Comparison of ENCODE assay signal across 8 cellular contexts in the genomic region with DNA sequence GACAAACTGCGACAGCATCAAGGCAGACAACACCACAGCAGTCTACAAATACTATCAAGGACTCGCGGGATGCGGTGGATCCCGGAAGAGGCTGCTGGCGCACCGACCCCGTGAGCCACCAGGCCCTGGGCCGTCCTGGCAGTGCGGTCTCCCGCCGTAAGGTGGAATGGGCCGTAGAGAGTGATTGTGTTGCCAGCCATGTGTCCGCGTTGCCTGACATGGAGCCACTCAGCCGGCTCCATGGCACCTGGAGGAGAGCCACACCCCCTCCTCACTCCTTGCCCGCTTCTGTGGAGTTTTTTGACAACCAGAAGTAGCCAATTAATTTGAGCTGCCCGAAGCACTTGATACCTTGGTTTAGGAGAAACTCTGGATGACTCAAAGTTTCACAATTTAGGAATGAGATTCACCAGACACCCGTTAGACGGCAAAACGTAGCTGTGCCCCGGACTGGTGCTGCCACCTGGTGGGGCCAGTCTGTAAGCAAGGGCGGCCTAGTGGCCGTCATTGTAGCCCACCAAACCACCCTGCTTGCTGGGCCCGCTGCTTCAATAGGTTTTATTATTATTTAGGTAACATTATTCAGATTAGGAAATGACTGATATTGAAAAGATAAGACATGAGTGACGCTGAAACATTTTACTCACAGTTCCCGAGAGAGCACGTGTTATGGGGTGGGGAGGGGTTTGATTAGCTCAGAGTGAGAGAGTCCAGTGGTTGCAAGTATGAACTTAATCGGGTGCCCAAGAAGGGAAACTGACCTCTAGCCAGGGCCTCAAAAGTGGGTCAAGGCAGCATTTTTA. TPM values are rescaled to one million over a fixed set of nuclear protein-coding genes. Genes with fewer than 3 reads are reported as not detected.
DNase-seq lines count a peak whose midpoint lies in the region; ATAC-seq and TF ChIP-seq lines count a peak whose summit lies in the region.

No MANE protein-coding gene starts in this region.

- peak overlapping the region; percentile 88 for H2AFZ ChIP-seq in Karpas-422 (ENCODE audit: low read length)

- ATAC-seq in GM21737 (IDR thresholded peaks at IDR 0.05; ENCODE audit: unreplicated experiment) (peak; percentile 70), heart left ventricle (peak in 3 of 4 donors; percentile 70 to 81 (median 75))
- peak; percentile 80 for ATAC-seq in activated naive CD8-positive, alpha-beta T cell treated with anti-CD3 and anti-CD28 coated beads, Interleukin-2, amount 10 ng/mL, durations not matched to agents 7 days and 5 days (ENCODE audit: low read depth)

- TF ChIP-seq POLR2A in heart left ventricle (IDR thresholded peaks at IDR 0.05): no peak

- H3K4me1 Mint-ChIP-seq in activated naive CD8-positive, alpha-beta T cell treated with anti-CD3 and anti-CD28 coated beads, Interleukin-2, amount 10 ng/mL, durations not matched to agents 7 days and 5 days: peaks cover 4% of the 10 kb centered on the region

- TF ChIP-seq CTCF in heart left ventricle (IDR thresholded peaks at IDR 0.05): peak; percentile 85 to 99 (median 90)

- peak overlapping the region; percentile 28 for H3K4me3 Mint-ChIP-seq in activated naive CD8-positive, alpha-beta T cell treated with anti-CD3 and anti-CD28 coated beads, Interleukin-2, amount 10 ng/mL, durations not matched to agents 7 days and 5 days

- no peaks in the 10 kb centered on the region for H3K79me2 ChIP-seq in Karpas-422 (ENCODE audit: low read length)

- no peak overlapping the region for H3K27ac Mint-ChIP-seq in activated naive CD8-positive, alpha-beta T cell treated with anti-CD3 and anti-CD28 coated beads, Interleukin-2, amount 10 ng/mL, durations not matched to agents 7 days and 5 days

- no peaks in the 10 kb centered on the region for H4K20me1 ChIP-seq in Karpas-422 (ENCODE audit: insufficient read depth, low read depth, low read length)

- H3K4me1 ChIP-seq in Karpas-422 (ENCODE audit: low read length) (peaks cover 13% of the 10 kb centered on the region), heart left ventricle (peaks cover 0 to 8% (median 3%) of the 10 kb centered on the region in 12 donors)

- H3K36me3 ChIP-seq in Karpas-422 (ENCODE audit: insufficient read depth, low read length) (no peaks in the 10 kb centered on the region), heart left ventricle (no peaks in the 10 kb centered on the region)

- intact Hi-C loops in heart left ventricle (cut with DNase I): loop anchor here (2.0 to 10.0 kb wide), 10 partner anchors 148 to 448 kb away; a partner anchor contains a TSS

- H3K9me3 ChIP-seq in Karpas-422 (ENCODE audit: low read length) (no peaks in the 10 kb centered on the region), heart left ventricle (no peaks in the 10 kb centered on the region)

- no peaks in the 10 kb centered on the region for H3K36me3 Mint-ChIP-seq in activated naive CD8-positive, alpha-beta T cell treated with anti-CD3 and anti-CD28 coated beads, Interleukin-2, amount 10 ng/mL, durations not matched to agents 7 days and 5 days

- POLR2A ChIA-PET in activated naive CD8-positive, alpha-beta T cell treated with anti-CD3 and anti-CD28 coated beads, Interleukin-2, amount 10 ng/mL, durations not matched to agents 7 days and 5 days (lab: Charles Lee): no interaction called here

- H3K27ac ChIP-seq in Karpas-422 (ENCODE audit: low read length) (no peak overlapping the region), heart left ventricle (no peak overlapping the region)

- WGBS in heart left ventricle, 4 donors: 21 to 29% (median 24%) methylated on average over 29 of the region's 29 CpGs

- H3K9ac ChIP-seq in Karpas-422 (ENCODE audit: low read length): no peak overlapping the region; the same call in 1 of the 2 replicates

- no peaks in the 10 kb centered on the region for H3K9me2 ChIP-seq in Karpas-422 (replicated peaks; ENCODE audit: insufficient read depth, low read length)

- DNase-seq in GDM1 (lab: John Stamatoyannopoulos, UW): peak; percentile 37
- peak; percentile 88 for DNase-seq in Karpas-422
- DNase-seq in SW 1271 (lab: John Stamatoyannopoulos, UW): peak; percentile 15 to 67
- peak; percentile 81 for DNase-seq in activated naive CD8-positive, alpha-beta T cell treated with anti-CD3 and anti-CD28 coated beads, Interleukin-2, amount 10 ng/mL, durations not matched to agents 7 days and 5 days
- DNase-seq in heart left ventricle: peak; percentile 64 to 83 (median 76)
- DNase-seq in retina: peak; percentile 85
- no peak for DNase-seq in occipital lobe (lab: John Stamatoyannopoulos, UW)

- no peaks in the 10 kb centered on the region for H3K9me3 Mint-ChIP-seq in activated naive CD8-positive, alpha-beta T cell treated with anti-CD3 and anti-CD28 coated beads, Interleukin-2, amount 10 ng/mL, durations not matched to agents 7 days and 5 days

- H3K4me3 ChIP-seq in Karpas-422 (ENCODE audit: low read length) (no peak overlapping the region), heart left ventricle (no peak overlapping the region)

- H3K27me3 ChIP-seq in Karpas-422 (ENCODE audit: low read length): no peaks in the 10 kb centered on the region
- peaks cover 0 to 40% (median 3%) of the 10 kb centered on the region in 9 donors for H3K27me3 ChIP-seq in heart left ventricle

- H3K27me3 Mint-ChIP-seq in activated naive CD8-positive, alpha-beta T cell treated with anti-CD3 and anti-CD28 coated beads, Interleukin-2, amount 10 ng/mL, durations not matched to agents 7 days and 5 days: peaks cover 24% of the 10 kb centered on the region

- H3K4me2 ChIP-seq in Karpas-422 (ENCODE audit: low read depth, low read length, poor library complexity, severe bottlenecking): peak overlapping the region; percentile 36

RNA-seq across cellular contexts. Expression of a gene that starts 10.2 kb away (rescaled TPM):
- 233 and 379 TPM in 2 replicates for total RNA-seq in Karpas-422 (2014; rRNA removed; shearing (Covaris generic); ENCODE audit: low replicate concordance)
- 10 to 100 TPM; 64.9 to 65.8 TPM for total RNA-seq in activated naive CD8-positive, alpha-beta T cell treated with anti-CD3 and anti-CD28 coated beads, Interleukin-2, amount 10 ng/mL, durations not matched to agents 7 days and 5 days
- total RNA-seq in heart left ventricle: 100 to 1,000 TPM in 2 of 9 donors, 10 to 100 TPM in 7; 55.8 to 130 (median 68.5) TPM
- 100 to 1,000 TPM in 1 of 2 donors, 10 to 100 TPM in 1; 73.7 to 209 TPM for polyA plus RNA-seq in heart left ventricle
- total RNA-seq in occipital lobe: 36.7 TPM

RNA-seq across cellular contexts. Expression of a gene that starts 23.4 kb away (rescaled TPM):
- 229 and 264 TPM in 2 replicates for total RNA-seq in Karpas-422 (2014; rRNA removed; shearing (Covaris generic); ENCODE audit: low replicate concordance)
- 10 to 100 TPM; 57.7 to 64.5 TPM for total RNA-seq in activated naive CD8-positive, alpha-beta T cell treated with anti-CD3 and anti-CD28 coated beads, Interleukin-2, amount 10 ng/mL, durations not matched to agents 7 days and 5 days
- 10 to 100 TPM in 8 of 9 donors, 1 to 10 TPM in 1; 9.7 to 42.5 (median 11.1) TPM for total RNA-seq in heart left ventricle
- 10 to 100 TPM; 16.3 to 16.8 TPM for polyA plus RNA-seq in heart left ventricle
- total RNA-seq in occipital lobe: 16.7 TPM
